20 cellular contexts compared by ENCODE assay signal in the genomic region with DNA sequence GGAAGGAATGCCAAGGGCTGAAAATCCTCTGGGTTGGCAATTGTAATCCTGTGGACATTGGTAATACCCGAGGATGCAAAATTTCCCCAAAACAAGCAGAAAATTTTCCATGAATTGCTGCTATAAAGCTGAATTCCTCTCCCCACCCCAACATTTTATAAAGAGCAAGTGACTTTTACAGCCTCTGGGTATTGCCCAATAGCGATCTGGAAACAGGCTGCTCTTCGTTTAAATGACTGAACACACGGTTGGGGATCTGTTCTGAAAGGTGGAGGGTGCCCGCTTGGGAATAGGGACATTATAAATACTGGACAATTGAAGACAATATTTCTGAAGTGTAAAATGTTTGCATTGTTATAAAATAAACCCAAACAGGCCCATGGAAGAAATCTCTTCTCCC. TPM values are rescaled to one million over a fixed set of nuclear protein-coding genes. Genes with fewer than 3 reads are reported as not detected.
A peak's percentile ranks its signal among the peaks of the same experiment; 100 is the strongest.
DNase-seq lines count a peak whose midpoint lies in the region; ATAC-seq, FAIRE-seq and TF ChIP-seq lines count a peak whose summit lies in the region.
"Had no signal": no experiment of that assay in that cellular context is flagged by ENCODE, and none has a peak within 500 bp of the region (broad histone marks: within the 10 kb centered on the region; RNA-seq: fewer than 3 reads in every experiment).

No MANE protein-coding gene starts in this region.

- H3K27ac ChIP-seq in RWPE2 (ENCODE audit: poor library complexity, severe bottlenecking) (peak overlapping the region; percentile 77), keratinocyte (ENCODE audit: control insufficient read depth, insufficient read depth, low read length) (peak overlapping the region; percentile 42)
- H3K27ac ChIP-seq: esophagus muscularis mucosa, heart left ventricle, spleen had no signal

- H3K4me3 Mint-ChIP-seq in Calu3 (ENCODE audit: low read depth, unreplicated experiment): peak overlapping the region; percentile 68
- H3K4me3 Mint-ChIP-seq: activated naive CD4-positive, alpha-beta T cell treated with anti-CD3 and anti-CD28 coated beads, Interleukin-2, amount 50 U/mL, for 24 hours; brain; dendritic cell treated with granulocyte-macrophage colony-stimulating factor and Interleukin-4, amounts not matched to agents 40 ng/mL and 50 ng/mL, for 4 days; stimulated activated effector memory CD8-positive, alpha-beta T cell treated with anti-CD3 and anti-CD28 coated beads, Interleukin-12 subunit alpha, Interleukin-12 subunit beta, amount 100 ng/mL, for 72 hours had no signal

- intact Hi-C loops in Calu3 (cut with micrococcal nuclease; ENCODE audit: unreplicated experiment): loop anchor here (5.0 kb wide), 2 partner anchors 39 to 129 kb away; a partner anchor contains a TSS

- H3K4me1 ChIP-seq in RWPE2 (ENCODE audit: insufficient read depth, poor library complexity, severe bottlenecking) (peaks cover 70% of the 10 kb centered on the region), keratinocyte (ENCODE audit: control insufficient read depth, extremely low read depth, insufficient read depth, low read length) (peaks cover 95% of the 10 kb centered on the region)
- H3K4me1 ChIP-seq: esophagus muscularis mucosa, spleen had no signal

- BruUV-seq in Calu3 (replicated peaks; lab: Mats Ljungman, UMichigan): no TSS peak

- peaks cover 94% of the 10 kb centered on the region for H3K4me1 Mint-ChIP-seq in Calu3 (ENCODE audit: low read depth, unreplicated experiment)
- H3K4me1 Mint-ChIP-seq: activated naive CD4-positive, alpha-beta T cell treated with anti-CD3 and anti-CD28 coated beads, Interleukin-2, amount 50 U/mL, for 24 hours; stimulated activated effector memory CD8-positive, alpha-beta T cell treated with anti-CD3 and anti-CD28 coated beads, Interleukin-12 subunit alpha, Interleukin-12 subunit beta, amount 100 ng/mL, for 72 hours had no signal

- H3K27me3 Mint-ChIP-seq in Calu3 (ENCODE audit: unreplicated experiment): no peaks in the 10 kb centered on the region
- H3K27me3 Mint-ChIP-seq: brain; dendritic cell treated with granulocyte-macrophage colony-stimulating factor and Interleukin-4, amounts not matched to agents 40 ng/mL and 50 ng/mL, for 4 days had no signal

- peak overlapping the region; percentile 13 for H3K9ac ChIP-seq in keratinocyte (ENCODE audit: control insufficient read depth, extremely low read depth, insufficient read depth, low read length)

- H4K20me1 ChIP-seq in keratinocyte (ENCODE audit: control insufficient read depth, extremely low read depth, insufficient read depth, low read length): no peaks in the 10 kb centered on the region

- no peak overlapping the region for H2AFZ ChIP-seq in keratinocyte (ENCODE audit: control insufficient read depth, low read length)

- H3K79me2 ChIP-seq in keratinocyte (ENCODE audit: control insufficient read depth, insufficient read depth, low read length): peaks cover 84% of the 10 kb centered on the region

- peak overlapping the region; percentile 69 for H3K4me2 ChIP-seq in keratinocyte (ENCODE audit: control insufficient read depth, extremely low read depth, insufficient read depth, low read depth, low read length)

- H3K4me3 ChIP-seq in RWPE2 (ENCODE audit: severe bottlenecking): no peak overlapping the region
- H3K4me3 ChIP-seq in keratinocyte (ENCODE audit: control insufficient read depth in 2 of 3, extremely low read depth in 1 of 3, insufficient read depth in 2 of 3, low read depth in 1 of 3, low read length in 3 of 3): peak overlapping the region in 1 of 3 experiments; percentile 19
- H3K4me3 ChIP-seq: esophagus muscularis mucosa, heart left ventricle, spleen had no signal

- peaks cover 91% of the 10 kb centered on the region for H3K36me3 Mint-ChIP-seq in Calu3 (ENCODE audit: insufficient read depth, unreplicated experiment)
- H3K36me3 Mint-ChIP-seq: activated naive CD4-positive, alpha-beta T cell treated with anti-CD3 and anti-CD28 coated beads, Interleukin-2, amount 50 U/mL, for 24 hours; brain; stimulated activated effector memory CD8-positive, alpha-beta T cell treated with anti-CD3 and anti-CD28 coated beads, Interleukin-12 subunit alpha, Interleukin-12 subunit beta, amount 100 ng/mL, for 72 hours had no signal

- dilution Hi-C loops in keratinocyte (cut with MboI; ENCODE audit: extremely low pct_ligation_motif_present, low sequenced_read_pairs): no loop called here

- TF ChIP-seq CTCF in Calu3 (IDR thresholded peaks at IDR 0.05; ENCODE audit: unreplicated experiment) (no peak), RWPE2 (IDR thresholded peaks at IDR 0.05; ENCODE audit: poor library complexity, severe bottlenecking) (no peak), keratinocyte (optimal IDR thresholded peaks at IDR 0.05 in 1 of 3, IDR thresholded peaks at IDR 0.05 in 1 of 3, conservative IDR thresholded peaks at IDR 0.05 in 1 of 3; ENCODE audit: extremely low read depth in 1 of 3, insufficient read depth in 2 of 3, low read length in 3 of 3) (no peak)

- ATAC-seq in RWPE2 (ENCODE audit: low read depth) (no peak), GM21717 (IDR thresholded peaks at IDR 0.05; ENCODE audit: unreplicated experiment) (no peak), GM21447 (IDR thresholded peaks at IDR 0.05; ENCODE audit: unreplicated experiment) (no peak)
- ATAC-seq: heart left ventricle; stimulated activated effector memory CD8-positive, alpha-beta T cell treated with anti-CD3 and anti-CD28 coated beads, Interleukin-12 subunit alpha, Interleukin-12 subunit beta, amount 100 ng/mL, for 72 hours had no signal

- no peaks in the 10 kb centered on the region for H3K9me3 Mint-ChIP-seq in Calu3 (ENCODE audit: low read depth, unreplicated experiment)
- H3K9me3 Mint-ChIP-seq: activated naive CD4-positive, alpha-beta T cell treated with anti-CD3 and anti-CD28 coated beads, Interleukin-2, amount 50 U/mL, for 24 hours; brain; dendritic cell treated with granulocyte-macrophage colony-stimulating factor and Interleukin-4, amounts not matched to agents 40 ng/mL and 50 ng/mL, for 4 days; stimulated activated effector memory CD8-positive, alpha-beta T cell treated with anti-CD3 and anti-CD28 coated beads, Interleukin-12 subunit alpha, Interleukin-12 subunit beta, amount 100 ng/mL, for 72 hours had no signal

- H3K36me3 ChIP-seq in RWPE2 (ENCODE audit: low read depth) (no peaks in the 10 kb centered on the region), keratinocyte (ENCODE audit: control insufficient read depth in 2 of 2, extremely low read depth in 1 of 2, insufficient read depth in 2 of 2, low read length in 2 of 2) (peaks cover 10 to 33% of the 10 kb centered on the region in 2 experiments)
- H3K36me3 ChIP-seq: esophagus muscularis mucosa, heart left ventricle, spleen had no signal

- H3K27me3 ChIP-seq in RWPE2 (ENCODE audit: insufficient read depth, poor library complexity, severe bottlenecking) (no peaks in the 10 kb centered on the region), keratinocyte (ENCODE audit: control insufficient read depth, extremely low read depth, insufficient read depth, low read length) (no peaks in the 10 kb centered on the region)
- H3K27me3 ChIP-seq: esophagus muscularis mucosa, heart left ventricle had no signal

- FAIRE-seq in keratinocyte (lab: Jason Lieb, UNC) (no peak), GM19239 (lab: Jason Lieb, UNC) (no peak)

- peak overlapping the region; percentile 62 for H3K27ac Mint-ChIP-seq in Calu3 (ENCODE audit: unreplicated experiment)
- H3K27ac Mint-ChIP-seq: activated naive CD4-positive, alpha-beta T cell treated with anti-CD3 and anti-CD28 coated beads, Interleukin-2, amount 50 U/mL, for 24 hours; dendritic cell treated with granulocyte-macrophage colony-stimulating factor and Interleukin-4, amounts not matched to agents 40 ng/mL and 50 ng/mL, for 4 days; stimulated activated effector memory CD8-positive, alpha-beta T cell treated with anti-CD3 and anti-CD28 coated beads, Interleukin-12 subunit alpha, Interleukin-12 subunit beta, amount 100 ng/mL, for 72 hours had no signal

- peaks cover 5% of the 10 kb centered on the region for H3K9me1 ChIP-seq in keratinocyte (ENCODE audit: control insufficient read depth, extremely low read depth, insufficient read depth, low read length)

- CTCF ChIA-PET in Calu3 (lab: Charles Lee): interaction anchor here (0.6 to 5.5 kb wide), 4 partner anchors 10 to 505 kb away, joined by 3 to 50 read pairs (median 6); no protein-coding TSS in a partner anchor

- DNase-seq in Calu3 (no peak), RWPE2 (ENCODE audit: low spot score) (no peak), keratinocyte (ENCODE audit: low read depth, low spot score) (no peak), renal cortical epithelial cell (ENCODE audit: low read depth) (peak; percentile 55), GM19239 (ENCODE audit: insufficient read length, low spot score) (no peak)
- DNase-seq in activated effector memory CD4-positive, alpha-beta T cell treated with anti-CD3 and anti-CD28 coated beads, Interleukin-2, amount 50 U/mL, for 16 hours: no peak
- DNase-seq: GOT3, heart left ventricle, NCI-H2029, spleen had no signal

- H3K9me3 ChIP-seq in RWPE2 (ENCODE audit: severe bottlenecking) (no peaks in the 10 kb centered on the region), keratinocyte (ENCODE audit: control insufficient read depth, low read depth, low read length) (no peaks in the 10 kb centered on the region)
- H3K9me3 ChIP-seq: esophagus muscularis mucosa, heart left ventricle, spleen had no signal

RNA-seq across cellular contexts. Expression of a gene that starts 20.6 kb away (rescaled TPM):
- total RNA-seq in Calu3 (2022): 286 and 299 TPM in 2 replicates
- 64.1 to 74.7 TPM (median 64.2 TPM) in 3 replicates for polyA plus RNA-seq in keratinocyte
- 166 TPM for polyA plus RNA-seq in keratinocyte (2011; ENCODE audit: low read depth)
- polyA plus RNA-seq in keratinocyte (2011; cell fraction: cytosol; rRNA removed): 35.4 and 44.1 TPM in 2 replicates
- polyA plus RNA-seq in keratinocyte (2011; cell fraction: nucleus; rRNA removed): 63.4 and 73.7 TPM in 2 replicates
- 46.1 and 56.5 TPM in 2 replicates for polyA plus RNA-seq in keratinocyte (2012; ENCODE audit: low replicate concordance)
- polyA minus RNA-seq in keratinocyte: 159 to 232 TPM (median 215 TPM) in 3 replicates
- polyA minus RNA-seq in keratinocyte (2011; cell fraction: cytosol; rRNA and poly(A)+ RNA removed): 70.0 TPM
- 73.6 and 104 TPM in 2 replicates for polyA minus RNA-seq in keratinocyte (2011; cell fraction: nucleus; rRNA and poly(A)+ RNA removed)
- 43.7 and 158 TPM in 2 replicates for total RNA-seq in renal cortical epithelial cell
- total RNA-seq: G401, LHCN-M2, RPMI7951 had no signal
